ENCODE assay signal across 20 cellular contexts in genomic region chr7:16758634-16759602, GRCh38. TPM values are rescaled to one million over a fixed set of nuclear protein-coding genes. Genes with fewer than 3 reads are reported as not detected.
DNase-seq lines count a peak whose midpoint lies in the region; ATAC-seq and TF ChIP-seq lines count a peak whose summit lies in the region.
"Had no signal": no experiment of that assay in that cellular context is flagged by ENCODE, and none has a peak within 500 bp of the region (broad histone marks: within the 10 kb centered on the region; RNA-seq: fewer than 3 reads in every experiment).

No MANE protein-coding gene starts in this region.

- no peak overlapping the region for H3K27ac ChIP-seq in GM23338 (ENCODE audit: low read depth)

- H3K4me1 ChIP-seq in GM23338 (ENCODE audit: insufficient read depth): peaks cover 21% of the 10 kb centered on the region

- H3K79me2 ChIP-seq in GM23338 (replicated peaks; ENCODE audit: insufficient read depth): peaks cover 82% of the 10 kb centered on the region

- no peak for TF ChIP-seq POLR2A in erythroblast (IDR thresholded peaks at IDR 0.05; ENCODE audit: low read length)

- no peaks in the 10 kb centered on the region for H3K36me3 ChIP-seq in GM23338 (ENCODE audit: insufficient read depth)
- H3K36me3 ChIP-seq: BE2C had no signal

- no peak overlapping the region for H3K4me3 Mint-ChIP-seq in GM23338
- H3K4me3 Mint-ChIP-seq in stimulated activated naive B cell treated with anti-CD40 and anti-IgM and Interleukin-4, amounts not matched to agents 10 μg/mL and 1 μg/mL and 100 μg/mL, for 72 hours: peak overlapping the region; percentile 71 to 74
- H3K4me3 Mint-ChIP-seq: CD8-positive, alpha-beta memory T cell had no signal

- H4K20me1 ChIP-seq in GM23338 (replicated peaks; ENCODE audit: insufficient read depth): peaks cover 14% of the 10 kb centered on the region

- no peak overlapping the region for H3K4me3 ChIP-seq in GM23338

- H3K27ac Mint-ChIP-seq in GM23338: peak overlapping the region; percentile 81
- H3K27ac Mint-ChIP-seq in stimulated activated naive B cell treated with anti-CD40 and anti-IgM and Interleukin-4, amounts not matched to agents 10 μg/mL and 1 μg/mL and 100 μg/mL, for 72 hours: peak overlapping the region; percentile 96
- H3K27ac Mint-ChIP-seq: CD8-positive, alpha-beta memory T cell had no signal

- H2AFZ ChIP-seq in GM23338: no peak overlapping the region

- H3K9me2 ChIP-seq in GM23338 (ENCODE audit: insufficient read depth): 0 out of 2 replicates have a peak, but pooled peaks cover 5% of the 10 kb centered on the region
- H3K9me2 ChIP-seq: SK-N-SH had no signal

- no peak for TF ChIP-seq CTCF in GM23338 (conservative IDR thresholded peaks at IDR 0.05; ENCODE audit: low read depth in 2 of 2)

- H3K4me2 ChIP-seq in GM23338: no peak overlapping the region
- H3K4me2 ChIP-seq: SK-N-SH had no signal

- no peak for ATAC-seq in GM23338
- peak; percentile 55 to 70 for ATAC-seq in stimulated activated naive B cell treated with anti-CD40 and anti-IgM and Interleukin-4, amounts not matched to agents 10 μg/mL and 1 μg/mL and 100 μg/mL, for 72 hours (replicated peaks)

- peaks cover 9% of the 10 kb centered on the region for H3K27me3 Mint-ChIP-seq in GM23338 (ENCODE audit: insufficient read depth, low read depth, poor library complexity)
- no peaks in the 10 kb centered on the region for H3K27me3 Mint-ChIP-seq in stimulated activated naive B cell treated with anti-CD40 and anti-IgM and Interleukin-4, amounts not matched to agents 10 μg/mL and 1 μg/mL and 100 μg/mL, for 72 hours

- H3K27me3 ChIP-seq in GM23338 (ENCODE audit: insufficient read depth): peaks cover 13% of the 10 kb centered on the region
- H3K27me3 ChIP-seq: BE2C had no signal

- H3K36me3 Mint-ChIP-seq in GM23338 (ENCODE audit: low read depth): no peaks in the 10 kb centered on the region; the same call in 2 of the 3 replicates
- H3K36me3 Mint-ChIP-seq in stimulated activated naive B cell treated with anti-CD40 and anti-IgM and Interleukin-4, amounts not matched to agents 10 μg/mL and 1 μg/mL and 100 μg/mL, for 72 hours: peaks cover 16 to 33% of the 10 kb centered on the region in 2 donors

- H3F3A ChIP-seq in GM23338 (replicated peaks; ENCODE audit: low read depth): no peaks in the 10 kb centered on the region

- no peak for DNase-seq in GM23338 (ENCODE audit: low spot score)
- peak; percentile 53 for DNase-seq in OCI-M1 (lab: John Stamatoyannopoulos, UW)
- peak; percentile 57 to 70 for DNase-seq in erythroblast (lab: John Stamatoyannopoulos, UW)
- DNase-seq in stimulated activated naive B cell treated with anti-CD40 and anti-IgM and Interleukin-4, amounts not matched to agents 10 μg/mL and 1 μg/mL and 100 μg/mL, for 72 hours: peak; percentile 20
- DNase-seq in cerebellar cortex (ENCODE audit: low spot score): no peak
- no peak for DNase-seq in 8988T
- DNase-seq in D341Med (ENCODE audit: low spot score): no peak
- DNase-seq: BE2C; CD8-positive, alpha-beta memory T cell; DMS 273 treated with DMSO at 0.1 percent for 48 hours; GF-D8; Karpas-422; MM.1S; NCI-H1092 treated with DMSO at 0.1 percent for 48 hours; NCI-H1694; NCI-H524; SHP77; SK-N-SH had no signal

- H3K9me3 Mint-ChIP-seq in GM23338: no peaks in the 10 kb centered on the region
- H3K9me3 Mint-ChIP-seq in stimulated activated naive B cell treated with anti-CD40 and anti-IgM and Interleukin-4, amounts not matched to agents 10 μg/mL and 1 μg/mL and 100 μg/mL, for 72 hours: peaks cover 10 to 12% of the 10 kb centered on the region in 2 donors

- H3K4me1 Mint-ChIP-seq in GM23338: peaks cover 32% of the 10 kb centered on the region
- peaks cover 48 to 73% of the 10 kb centered on the region in 2 donors for H3K4me1 Mint-ChIP-seq in stimulated activated naive B cell treated with anti-CD40 and anti-IgM and Interleukin-4, amounts not matched to agents 10 μg/mL and 1 μg/mL and 100 μg/mL, for 72 hours

TF ChIP-seq in GM23338, 12 proteins besides CTCF, POLR2A, EP300 and RAD21 (continues in another document):
- no peak for TF ChIP-seq EZH2phosphoT487 (IDR thresholded peaks at IDR 0.05; ENCODE audit: unreplicated experiment)
- TF ChIP-seq ZNF331 (CRISPR knock-in tag; IDR thresholded peaks at IDR 0.05; ENCODE audit: low read depth): no peak
- TF ChIP-seq REST (IDR thresholded peaks at IDR 0.05; ENCODE audit: unreplicated experiment): no peak
- no peak for TF ChIP-seq CREB1 (CRISPR knock-in tag; IDR thresholded peaks at IDR 0.05; ENCODE audit: low read depth)
- TF ChIP-seq NANOG (IDR thresholded peaks at IDR 0.05; ENCODE audit: borderline replicate concordance): no peak
- TF ChIP-seq JUNB (IDR thresholded peaks at IDR 0.05; ENCODE audit: unreplicated experiment): no peak
- TF ChIP-seq ZNF114 (CRISPR knock-in tag; IDR thresholded peaks at IDR 0.05): no peak
- no peak for TF ChIP-seq EZH2 (IDR thresholded peaks at IDR 0.05; ENCODE audit: low read depth, unreplicated experiment)

RNA-seq across cellular contexts. Expression of gene TSPAN13, which starts 5.4 kb away (rescaled TPM):
- total RNA-seq in GM23338 (2014; rRNA removed; shearing (Covaris generic)): 27.6 and 28.8 TPM in 2 replicates
- 40.9 and 42.5 TPM in 2 replicates for polyA plus RNA-seq in GM23338 (2016; fragmentation: Nextera tagmentation; extraction: Ambion mirVana)
- polyA plus RNA-seq: CD8-positive, alpha-beta memory T cell had no signal

RNA-seq across cellular contexts. Expression of gene AGR2, which starts 45.9 kb away (rescaled TPM):
- total RNA-seq in GM23338 (2014; rRNA removed; shearing (Covaris generic)): not detected in 2 replicates
- polyA plus RNA-seq in GM23338 (2016; fragmentation: Nextera tagmentation; extraction: Ambion mirVana): not detected in 2 replicates
- total RNA-seq: CD8-positive, alpha-beta memory T cell; Daoy; H4 had no signal
- polyA plus RNA-seq: CD8-positive, alpha-beta memory T cell; SK-N-SH had no signal

Comparison
In these comparisons a context has a peak if more than half of its experiments do, and no peak if none do; other contexts are left out.
1. DNase-seq: peak in OCI-M1 (single experiment), erythroblast (2 of 2) and stimulated activated naive B cell treated with anti-CD40 and anti-IgM and Interleukin-4, amounts not matched to agents 10 μg/mL and 1 μg/mL and 100 μg/mL, for 72 hours (single experiment); none in GM23338 (single experiment), cerebellar cortex (single experiment), 8988T (single experiment) and D341Med (single experiment).